2 cellular contexts compared by ENCODE assay signal in the genomic region with DNA sequence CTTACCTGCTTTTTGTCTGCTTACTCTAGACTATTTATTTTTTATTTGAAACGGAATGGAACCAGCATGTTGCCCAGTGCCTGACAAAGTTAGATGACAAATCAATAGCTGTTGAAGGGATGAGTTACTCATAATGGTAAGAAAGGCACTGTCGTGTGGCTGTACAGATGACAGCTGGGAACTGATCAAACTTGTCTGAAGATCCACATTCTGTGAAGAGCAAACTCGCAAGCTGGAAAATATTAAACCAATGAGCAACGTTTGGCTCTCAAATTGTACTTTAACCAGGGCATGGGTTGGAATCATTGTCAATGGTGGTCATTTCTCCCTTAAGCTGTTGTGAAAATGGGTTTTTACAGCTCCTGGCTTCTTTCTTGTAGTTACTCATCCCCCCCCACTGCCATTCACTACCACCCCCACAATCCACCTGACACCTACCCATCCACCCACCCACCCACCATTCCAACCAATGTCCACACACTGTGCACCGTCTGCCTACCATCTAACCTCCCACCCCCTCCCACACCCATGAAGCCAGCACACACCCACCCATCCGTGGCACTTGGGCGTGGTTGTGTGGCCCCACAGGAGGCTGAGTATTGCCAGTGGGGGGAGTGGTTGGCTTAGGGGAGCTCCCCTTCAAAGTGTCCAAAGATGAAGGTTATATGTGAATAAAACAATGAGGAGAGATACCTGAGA.
TF ChIP-seq lines count a peak whose summit lies in the region.

No MANE protein-coding gene starts in this region.

TF ChIP-seq in IMR-90, 13 proteins besides CTCF, POLR2A, EP300 and RAD21:
- TF ChIP-seq NFE2L2 (IDR thresholded peaks at IDR 0.05; ENCODE audit: low read depth, low read length), result no peak
- TF ChIP-seq RFX5 (IDR thresholded peaks at IDR 0.05; ENCODE audit: low read depth, low read length), result no peak
- no peak for TF ChIP-seq MXI1 (IDR thresholded peaks at IDR 0.05; ENCODE audit: borderline replicate concordance, low read depth, low read length)
- no peak for TF ChIP-seq BHLHE40 (IDR thresholded peaks at IDR 0.05; ENCODE audit: low read depth, low read length)
- no peak for TF ChIP-seq MAFK (IDR thresholded peaks at IDR 0.05; ENCODE audit: low read depth, low read length)
- no peak for TF ChIP-seq FOS (IDR thresholded peaks at IDR 0.05; ENCODE audit: low read depth, low read length)
- TF ChIP-seq CEBPB (IDR thresholded peaks at IDR 0.05; ENCODE audit: low read depth, low read length), result no peak
- TF ChIP-seq MAZ (IDR thresholded peaks at IDR 0.05; ENCODE audit: borderline replicate concordance, low read depth, low read length), result no peak
- no peak for TF ChIP-seq RCOR1 (IDR thresholded peaks at IDR 0.05; ENCODE audit: insufficient replicate concordance, low read length)
- TF ChIP-seq, protein P1, sequence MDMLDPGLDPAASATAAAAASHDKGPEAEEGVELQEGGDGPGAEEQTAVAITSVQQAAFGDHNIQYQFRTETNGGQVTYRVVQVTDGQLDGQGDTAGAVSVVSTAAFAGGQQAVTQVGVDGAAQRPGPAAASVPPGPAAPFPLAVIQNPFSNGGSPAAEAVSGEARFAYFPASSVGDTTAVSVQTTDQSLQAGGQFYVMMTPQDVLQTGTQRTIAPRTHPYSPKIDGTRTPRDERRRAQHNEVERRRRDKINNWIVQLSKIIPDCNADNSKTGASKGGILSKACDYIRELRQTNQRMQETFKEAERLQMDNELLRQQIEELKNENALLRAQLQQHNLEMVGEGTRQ (IDR thresholded peaks at IDR 0.05; ENCODE audit: low read depth, low read length), result no peak
- TF ChIP-seq, protein P2, sequence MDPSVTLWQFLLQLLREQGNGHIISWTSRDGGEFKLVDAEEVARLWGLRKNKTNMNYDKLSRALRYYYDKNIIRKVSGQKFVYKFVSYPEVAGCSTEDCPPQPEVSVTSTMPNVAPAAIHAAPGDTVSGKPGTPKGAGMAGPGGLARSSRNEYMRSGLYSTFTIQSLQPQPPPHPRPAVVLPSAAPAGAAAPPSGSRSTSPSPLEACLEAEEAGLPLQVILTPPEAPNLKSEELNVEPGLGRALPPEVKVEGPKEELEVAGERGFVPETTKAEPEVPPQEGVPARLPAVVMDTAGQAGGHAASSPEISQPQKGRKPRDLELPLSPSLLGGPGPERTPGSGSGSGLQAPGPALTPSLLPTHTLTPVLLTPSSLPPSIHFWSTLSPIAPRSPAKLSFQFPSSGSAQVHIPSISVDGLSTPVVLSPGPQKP (IDR thresholded peaks at IDR 0.05; ENCODE audit: borderline replicate concordance, low read depth, low read length), result no peak
- TF ChIP-seq CHD1 (IDR thresholded peaks at IDR 0.05; ENCODE audit: low read depth, low read length), result no peak
- TF ChIP-seq SMC3 (IDR thresholded peaks at IDR 0.05; ENCODE audit: low read depth, low read length), result no peak

TF ChIP-seq in endothelial cell of umbilical vein, 7 proteins besides CTCF, POLR2A, EP300 and RAD21:
- TF ChIP-seq JUN (IDR thresholded peaks at IDR 0.05; ENCODE audit: borderline replicate concordance, insufficient read depth, insufficient read length, low read depth), result no peak
- TF ChIP-seq, protein P3, sequence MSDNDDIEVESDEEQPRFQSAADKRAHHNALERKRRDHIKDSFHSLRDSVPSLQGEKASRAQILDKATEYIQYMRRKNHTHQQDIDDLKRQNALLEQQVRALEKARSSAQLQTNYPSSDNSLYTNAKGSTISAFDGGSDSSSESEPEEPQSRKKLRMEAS (IDR thresholded peaks at IDR 0.05; ENCODE audit: insufficient read depth, insufficient read length), result no peak
- no peak for TF ChIP-seq MYC (IDR thresholded peaks at IDR 0.05; ENCODE audit: low read depth, low read length)
- TF ChIP-seq GATA2 (IDR thresholded peaks at IDR 0.05; ENCODE audit: insufficient read depth, insufficient read length, low read depth, low read length), result no peak
- TF ChIP-seq POLR2AphosphoS5 (IDR thresholded peaks at IDR 0.05; ENCODE audit: insufficient read depth, low read depth, low read length), result no peak
- TF ChIP-seq FOS (IDR thresholded peaks at IDR 0.05; ENCODE audit: borderline replicate concordance, insufficient read depth, low read length), result no peak
- TF ChIP-seq EZH2 (IDR thresholded peaks at IDR 0.05; ENCODE audit: borderline replicate concordance, low read depth, low read length, severe bottlenecking), result no peak
